8 cellular contexts compared by ENCODE assay signal in genomic region chr22:46367707-46368191, GRCh38. TPM values are rescaled to one million over a fixed set of nuclear protein-coding genes. Genes with fewer than 3 reads are reported as not detected.
A peak's percentile ranks its signal among the peaks of the same experiment; 100 is the strongest.
DNase-seq lines count a peak whose midpoint lies in the region; ATAC-seq lines count a peak whose summit lies in the region.

No MANE protein-coding gene starts in this region.

- intact Hi-C loops in right cardiac atrium (cut with DNase I), result loop anchor here (2.0 to 5.0 kb wide), 2 partner anchors 175 kb away; no protein-coding TSS in a partner anchor

- CTCF ChIA-PET in T-cell (lab: Charles Lee), result interaction anchor here (0.6 to 1.8 kb wide), 11 partner anchors 25 to 428 kb away, joined by 3 to 19 read pairs (median 3); partner anchors contain the start of genes GTSE1 (in 1 of the 2) and TRMU (in 1 of the 2)

- ATAC-seq in T-cell (replicated peaks in 1 of 4), result peak; percentile 50 to 73 (median 54)
- ATAC-seq in right cardiac atrium, result peak; percentile 47 to 56
- no peak for ATAC-seq in GM18517 (IDR thresholded peaks at IDR 0.05; ENCODE audit: unreplicated experiment)
- no peak for ATAC-seq in HG03457 (IDR thresholded peaks at IDR 0.05; ENCODE audit: unreplicated experiment)

- peak overlapping the region in 2 of 3 donors; percentile 8 to 58 for H3K4me3 Mint-ChIP-seq in T-cell

- H3K4me1 ChIP-seq in right cardiac atrium (ENCODE audit: control insufficient read depth, insufficient read depth, low read length), result no peaks in the 10 kb centered on the region

- no peak overlapping the region for H3K4me3 ChIP-seq in right cardiac atrium (ENCODE audit: low read length)

- 40% methylated on average over 19 of the region's 19 CpGs for WGBS in right cardiac atrium

- no peaks in the 10 kb centered on the region for H3K27me3 ChIP-seq in right cardiac atrium (ENCODE audit: control insufficient read depth, insufficient read depth)

- no peak overlapping the region for H3K27ac ChIP-seq in right cardiac atrium (ENCODE audit: low read length)

- peaks cover 9 to 16% of the 10 kb centered on the region in 2 donors for H3K27me3 Mint-ChIP-seq in T-cell

- H3K27ac Mint-ChIP-seq in T-cell, result no peak overlapping the region

- H3K9me3 ChIP-seq in right cardiac atrium (ENCODE audit: control insufficient read depth, low read length), result no peaks in the 10 kb centered on the region

- H3K9me3 Mint-ChIP-seq in T-cell, result no peaks in the 10 kb centered on the region

- H3K36me3 Mint-ChIP-seq in T-cell, result no peaks in the 10 kb centered on the region

- H3K4me1 Mint-ChIP-seq in T-cell, result peaks cover 20 to 36% (median 32%) of the 10 kb centered on the region in 3 donors

- DNase-seq in DMS153 (lab: John Stamatoyannopoulos, UW) (peak; percentile 73), Kasumi-1 (lab: John Stamatoyannopoulos, UW) (peak; percentile 29 to 42), T-cell (peak; percentile 32 to 75 (median 60)), right cardiac atrium (peak; percentile 60 to 84 (median 83))
- peak; percentile 44 for DNase-seq in activated naive CD8-positive, alpha-beta T cell treated with anti-CD3 and anti-CD28 coated beads, Interleukin-2, amount 50 U/mL, for 16 hours (ENCODE audit: low read depth, low spot score)
- peak; percentile 33 to 63 for DNase-seq in stimulated activated CD4-positive, alpha-beta T cell treated with anti-CD3 and anti-CD28 coated beads, Interleukin-15, amount 100 ng/mL, for 48 hours (ENCODE audit: low read depth in 2 of 2)

- POLR2A ChIA-PET in T-cell (lab: Charles Lee), result interaction anchor here in 1 of 2 donors (0.6 kb wide), 1 partner anchor 132 kb away, joined by 10 read pairs; no protein-coding TSS in a partner anchor

RNA-seq across cellular contexts. Expression of gene TRMU, which starts 32.2 kb away (rescaled TPM):
- 10 to 100 TPM; 62.8 to 92.1 (median 77.5) TPM for total RNA-seq in T-cell
- 10 to 100 TPM; 31.5 to 48.7 (median 38.9) TPM for total RNA-seq in right cardiac atrium
- polyA plus RNA-seq in right cardiac atrium, result 40.2 TPM

Comparison
In these comparisons a context has a peak if more than half of its experiments do, and no peak if none do; other contexts are left out.
1. ATAC-seq: peak in T-cell (4 of 4) and right cardiac atrium (2 of 2); none in GM18517 (single experiment) and HG03457 (single experiment).
2. Peak in every context shown above with its lines, with median percentiles within 50 percentile points of each other: DNase-seq.